Comparison of ENCODE assay signal across 8 cellular contexts in the genomic region with DNA sequence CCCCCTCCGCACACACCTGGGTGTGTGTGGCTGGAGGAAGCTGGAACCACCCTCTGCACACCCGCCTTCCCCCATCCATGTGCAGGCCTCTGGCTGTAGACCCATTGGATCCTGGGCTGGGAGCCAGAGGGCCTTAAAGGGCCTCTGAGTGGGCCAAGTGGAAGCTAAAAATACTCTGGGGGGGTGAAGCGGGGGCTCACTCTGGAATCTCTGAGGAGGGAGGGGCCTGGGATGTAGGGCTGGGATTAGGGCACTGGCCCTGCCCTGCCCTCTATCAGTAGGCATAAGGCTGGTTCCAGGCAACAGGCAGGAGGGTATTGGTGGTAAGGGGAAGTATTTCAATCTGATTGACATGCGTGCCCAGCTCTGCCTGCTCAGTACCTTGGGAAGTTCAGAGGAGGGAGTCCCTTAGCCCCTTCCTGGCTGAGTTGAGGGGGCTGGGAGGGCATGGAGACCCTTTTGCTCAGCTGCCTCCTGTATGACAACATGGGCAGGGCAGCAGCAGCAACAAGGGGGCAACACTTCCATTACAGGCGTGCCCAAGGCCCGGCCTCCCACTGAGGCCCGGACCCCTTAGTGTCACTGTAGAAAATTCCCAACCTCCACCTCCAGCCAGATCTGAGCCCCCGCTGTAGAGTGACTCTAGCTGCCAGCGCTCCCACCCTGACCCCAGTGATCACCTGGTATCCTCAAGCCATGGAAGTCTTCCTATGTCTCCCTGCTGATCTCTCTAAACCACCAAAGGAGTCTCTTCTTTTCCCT. TPM values are rescaled to one million over a fixed set of nuclear protein-coding genes. Genes with fewer than 3 reads are reported as not detected.
DNase-seq lines count a peak whose midpoint lies in the region; ATAC-seq, FAIRE-seq and TF ChIP-seq lines count a peak whose summit lies in the region.

No MANE protein-coding gene starts in this region.

- H3K27me3 ChIP-seq in mesendoderm (ENCODE audit: insufficient read depth, low read length, poor library complexity): no peaks in the 10 kb centered on the region

- no peaks in the 10 kb centered on the region for H3K79me2 ChIP-seq in mesendoderm (ENCODE audit: control insufficient read depth, insufficient read depth, low read length)

- no peak for TF ChIP-seq EP300 in A549 (IDR thresholded peaks at IDR 0.05)

- no peak for ATAC-seq in A549
- no peak for ATAC-seq in natural killer cell treated with Interleukin-12 subunit alpha and Interleukin-12 subunit beta and Interleukin-15 and Interleukin-18, amount 100 ng/mL, for 72 hours

- no peak overlapping the region for H2BK120ac ChIP-seq in mesendoderm (ENCODE audit: low read depth, low read length)

- peaks cover 80% of the 10 kb centered on the region for H3K4me1 Mint-ChIP-seq in nephron
- peaks cover 12 to 14% of the 10 kb centered on the region in 2 donors for H3K4me1 Mint-ChIP-seq in natural killer cell treated with Interleukin-12 subunit alpha and Interleukin-12 subunit beta and Interleukin-15 and Interleukin-18, amount 100 ng/mL, for 72 hours (ENCODE audit: low read depth in 2 of 2)

- H2AK5ac ChIP-seq in mesendoderm (ENCODE audit: low read length): no peak overlapping the region

- H3K27ac ChIP-seq in A549: peak overlapping the region; percentile 92 to 97
- H3K27ac ChIP-seq in mesendoderm (ENCODE audit: low read depth, low read length): no peak overlapping the region

- no peak overlapping the region for H4K8ac ChIP-seq in mesendoderm (ENCODE audit: low read depth, low read length)

- no peak overlapping the region for H3K23ac ChIP-seq in mesendoderm (ENCODE audit: low read length)

- H3K27me3 Mint-ChIP-seq in nephron (ENCODE audit: low read depth): peaks cover 9% of the 10 kb centered on the region
- H3K27me3 Mint-ChIP-seq in natural killer cell treated with Interleukin-12 subunit alpha and Interleukin-12 subunit beta and Interleukin-15 and Interleukin-18, amount 100 ng/mL, for 72 hours: peaks cover 8 to 10% of the 10 kb centered on the region in 2 donors

- peak overlapping the region in 2 of 3 experiments; percentile 77 to 94 for H3K27ac Mint-ChIP-seq in nephron
- H3K27ac Mint-ChIP-seq in natural killer cell treated with Interleukin-12 subunit alpha and Interleukin-12 subunit beta and Interleukin-15 and Interleukin-18, amount 100 ng/mL, for 72 hours: no peak overlapping the region

- H3K4me2 ChIP-seq in A549 (peak overlapping the region; percentile 91), mesendoderm (ENCODE audit: low read length) (no peak overlapping the region)

- in situ Hi-C loops in GM13976 (cut with MboI; ENCODE audit: low sequenced_read_pairs, unreplicated experiment): no loop called here

- H3K4me3 ChIP-seq in A549 (peak overlapping the region; percentile 77), fibroblast of pulmonary artery (replicated peaks; ENCODE audit: low read depth, low read length) (no peak overlapping the region), mesendoderm (ENCODE audit: low read length) (no peak overlapping the region)

- WGBS in A549 (ENCODE audit: missing lambda C conversion rate): 93% methylated on average over 8 of the region's 9 CpGs
- WGBS in mesendoderm (ENCODE audit: extremely low coverage, insufficient coverage, low lambda C conversion rate): no CpG with 5 or more reads among the region's 9 CpGs

- peaks cover 4% of the 10 kb centered on the region for H3K36me3 Mint-ChIP-seq in nephron (ENCODE audit: low read depth)
- H3K36me3 Mint-ChIP-seq in natural killer cell treated with Interleukin-12 subunit alpha and Interleukin-12 subunit beta and Interleukin-15 and Interleukin-18, amount 100 ng/mL, for 72 hours: no peaks in the 10 kb centered on the region

- CTCF ChIA-PET in A549 (lab: Yijun Ruan, JAX): interaction anchor here (0.6 to 22.1 kb wide), 10 partner anchors 15 to 79 kb away, joined by 3 to 473 read pairs (median 4); a partner anchor contains a TSS

- no peak overlapping the region for H4K5ac ChIP-seq in mesendoderm (ENCODE audit: low read length)

- H3K79me1 ChIP-seq in mesendoderm (ENCODE audit: low read length): no peaks in the 10 kb centered on the region

- H3K36me3 ChIP-seq in mesendoderm (ENCODE audit: control insufficient read depth, insufficient read depth, low read length): no peaks in the 10 kb centered on the region

- FAIRE-seq in A549 (lab: Jason Lieb, UNC): no peak

- peaks cover 84% of the 10 kb centered on the region for H3K4me1 ChIP-seq in A549
- peaks cover 5% of the 10 kb centered on the region for H3K4me1 ChIP-seq in mesendoderm (ENCODE audit: control insufficient read depth, low read depth, low read length)

- no peak overlapping the region for H2BK5ac ChIP-seq in mesendoderm (ENCODE audit: low read length)

- POLR2A ChIA-PET in A549 (lab: Yijun Ruan, JAX): interaction anchor here (0.6 to 5.8 kb wide), 10 partner anchors 13 to 248 kb away, joined by 3 to 90 read pairs (median 4); no protein-coding TSS in a partner anchor

- TF ChIP-seq POLR2A in A549 (IDR thresholded peaks at IDR 0.05; ENCODE audit: low read length): no peak

- no peak overlapping the region for H3K18ac ChIP-seq in mesendoderm (ENCODE audit: low read length)

- H3K4me3 Mint-ChIP-seq in nephron: peak overlapping the region in 2 of 3 experiments; percentile 45 to 78
- H3K4me3 Mint-ChIP-seq in natural killer cell treated with Interleukin-12 subunit alpha and Interleukin-12 subunit beta and Interleukin-15 and Interleukin-18, amount 100 ng/mL, for 72 hours: no peak overlapping the region

- H3K9me3 Mint-ChIP-seq in nephron: no peaks in the 10 kb centered on the region
- H3K9me3 Mint-ChIP-seq in natural killer cell treated with Interleukin-12 subunit alpha and Interleukin-12 subunit beta and Interleukin-15 and Interleukin-18, amount 100 ng/mL, for 72 hours: no peaks in the 10 kb centered on the region

- no peak overlapping the region for H3K4ac ChIP-seq in mesendoderm (ENCODE audit: low read depth, low read length)

- no peak overlapping the region for H3K56ac ChIP-seq in mesendoderm (ENCODE audit: low read length)

- DNase-seq in A549 (ENCODE audit: low read depth in 1 of 2, low spot score in 1 of 2): peak in 1 of 2 experiments; percentile 61
- peak; percentile 94 for DNase-seq in RPMI7951 (ENCODE audit: low read depth)
- peak; percentile 76 for DNase-seq in fibroblast of pulmonary artery (ENCODE audit: low read depth)
- no peak for DNase-seq in natural killer cell treated with Interleukin-12 subunit alpha and Interleukin-12 subunit beta and Interleukin-15 and Interleukin-18, amount 100 ng/mL, for 72 hours (ENCODE audit: low spot score)
- no peak for DNase-seq in mesendoderm
- no peak for DNase-seq in dermis blood vessel endothelial cell
- no peak for DNase-seq in GM13976 (ENCODE audit: low spot score)

- no peak overlapping the region for H2BK15ac ChIP-seq in mesendoderm (replicated peaks; ENCODE audit: low read depth)

- no peak for TF ChIP-seq RAD21 in A549 (conservative IDR thresholded peaks at IDR 0.05 in 1 of 2, IDR thresholded peaks at IDR 0.05 in 1 of 2)

- H3K9me3 ChIP-seq in A549: no peaks in the 10 kb centered on the region

- TF ChIP-seq CTCF in A549 (IDR thresholded peaks at IDR 0.05) (no peak), fibroblast of pulmonary artery (IDR thresholded peaks at IDR 0.05; ENCODE audit: low read length, missing control alignments) (no peak), nephron (IDR thresholded peaks at IDR 0.05; ENCODE audit: unreplicated experiment in 3 of 3) (no peak), GM13976 (IDR thresholded peaks at IDR 0.05; ENCODE audit: borderline replicate concordance, control extremely low read depth, extremely low read depth, insufficient read depth, missing control alignments) (no peak)

- no peak overlapping the region for H3K9ac ChIP-seq in mesendoderm (ENCODE audit: low read length)

TF ChIP-seq in A549, 52 proteins besides CTCF, POLR2A, EP300 and RAD21 (continues in another document):
- TF ChIP-seq, protein P1, sequence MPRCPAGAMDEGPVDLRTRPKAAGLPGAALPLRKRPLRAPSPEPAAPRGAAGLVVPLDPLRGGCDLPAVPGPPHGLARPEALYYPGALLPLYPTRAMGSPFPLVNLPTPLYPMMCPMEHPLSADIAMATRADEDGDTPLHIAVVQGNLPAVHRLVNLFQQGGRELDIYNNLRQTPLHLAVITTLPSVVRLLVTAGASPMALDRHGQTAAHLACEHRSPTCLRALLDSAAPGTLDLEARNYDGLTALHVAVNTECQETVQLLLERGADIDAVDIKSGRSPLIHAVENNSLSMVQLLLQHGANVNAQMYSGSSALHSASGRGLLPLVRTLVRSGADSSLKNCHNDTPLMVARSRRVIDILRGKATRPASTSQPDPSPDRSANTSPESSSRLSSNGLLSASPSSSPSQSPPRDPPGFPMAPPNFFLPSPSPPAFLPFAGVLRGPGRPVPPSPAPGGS (IDR thresholded peaks at IDR 0.05): no peak
- no peak for TF ChIP-seq CBX2 (IDR thresholded peaks at IDR 0.05; ENCODE audit: borderline replicate concordance, low read depth)

RNA-seq across cellular contexts. Expression of a gene that starts 5.2 kb away (rescaled TPM):
- polyA plus RNA-seq in A549 (2011; rRNA removed): 141 and 181 TPM in 2 replicates
- 182 and 240 TPM in 2 replicates for polyA plus RNA-seq in A549 (2012; cell fraction: cytosol; rRNA removed)
- 975 and 1,352 TPM in 2 replicates for polyA plus RNA-seq in A549 (2012; cell fraction: nucleus; rRNA removed)
- 248 to 268 TPM (median 256 TPM) in 3 replicates for polyA plus RNA-seq in A549 (2017; fragmentation: RNase III; extraction: RNeasy Plus Mini Kit Qiagen cat#74134 plus additional on column Dnase treatment)
- 337 and 368 TPM in 2 replicates for polyA minus RNA-seq in A549 (2011; rRNA and poly(A)+ RNA removed)
- total RNA-seq in RPMI7951 (2014; rRNA removed; shearing (Covaris generic)): 213 and 279 TPM in 2 replicates
- 10 to 100 TPM; 13.7 to 13.9 TPM for total RNA-seq in natural killer cell treated with Interleukin-12 subunit alpha and Interleukin-12 subunit beta and Interleukin-15 and Interleukin-18, amount 100 ng/mL, for 72 hours
- polyA plus RNA-seq in mesendoderm (2013, experiment 1 of 2): 13.0 TPM
- polyA plus RNA-seq in mesendoderm (2013, experiment 2 of 2): 13.2 TPM
- 116 and 190 TPM in 2 replicates for total RNA-seq in dermis blood vessel endothelial cell

RNA-seq across cellular contexts. Expression of a gene that starts 34.0 kb away (rescaled TPM):
- polyA plus RNA-seq in A549 (2011; rRNA removed) (28.5 and 34.4 TPM in 2 replicates), A549 (2017; fragmentation: RNase III; extraction: RNeasy Plus Mini Kit Qiagen cat#74134 plus additional on column Dnase treatment) (14.1 to 19.8 TPM (median 15.2 TPM) in 3 replicates)
- polyA plus RNA-seq in A549 (2012; cell fraction: cytosol; rRNA removed): 59.2 and 79.0 TPM in 2 replicates
- polyA plus RNA-seq in A549 (2012; cell fraction: nucleus; rRNA removed): 67.5 and 95.4 TPM in 2 replicates
- polyA minus RNA-seq in A549 (2011; rRNA and poly(A)+ RNA removed): 65.2 and 71.3 TPM in 2 replicates
- 13.9 and 19.2 TPM in 2 replicates for total RNA-seq in RPMI7951 (2014; rRNA removed; shearing (Covaris generic))
- total RNA-seq in natural killer cell treated with Interleukin-12 subunit alpha and Interleukin-12 subunit beta and Interleukin-15 and Interleukin-18, amount 100 ng/mL, for 72 hours: 10 to 100 TPM; 11.8 to 13.7 TPM
- 10.1 TPM for polyA plus RNA-seq in mesendoderm (2013, experiment 1 of 2)
- polyA plus RNA-seq in mesendoderm (2013, experiment 2 of 2): 11.8 TPM
- total RNA-seq in dermis blood vessel endothelial cell: 12.3 and 20.8 TPM in 2 replicates

Comparison
In these comparisons a context has a peak if more than half of its experiments do, and no peak if none do; other contexts are left out.
1. DNase-seq: peak in RPMI7951 (single experiment) and fibroblast of pulmonary artery (single experiment); none in natural killer cell treated with Interleukin-12 subunit alpha and Interleukin-12 subunit beta and Interleukin-15 and Interleukin-18, amount 100 ng/mL, for 72 hours (single experiment), mesendoderm (single experiment), dermis blood vessel endothelial cell (single experiment) and GM13976 (single experiment).
2. H3K27ac Mint-ChIP-seq: peak in nephron (2 of 3); none in natural killer cell treated with Interleukin-12 subunit alpha and Interleukin-12 subunit beta and Interleukin-15 and Interleukin-18, amount 100 ng/mL, for 72 hours (0 of 2).